Comparison of ENCODE assay signal across 8 cellular contexts in genomic region chr1:66930823-66931174, GRCh38. TPM values are rescaled to one million over a fixed set of nuclear protein-coding genes. Genes with fewer than 3 reads are reported as not detected.
DNase-seq lines count a peak whose midpoint lies in the region; ATAC-seq, FAIRE-seq and TF ChIP-seq lines count a peak whose summit lies in the region.

No MANE protein-coding gene starts in this region.

- H3K79me2 ChIP-seq in OCI-LY1 (ENCODE audit: insufficient read depth, low read length) (peaks cover 84% of the 10 kb centered on the region), endothelial cell of umbilical vein (ENCODE audit: control insufficient read depth, insufficient read depth, low read length) (peaks cover 84% of the 10 kb centered on the region)

- peak overlapping the region; percentile 99 for H3K4me2 ChIP-seq in OCI-LY1 (ENCODE audit: low read length)
- peak overlapping the region; percentile 95 for H3K4me2 ChIP-seq in endothelial cell of umbilical vein (ENCODE audit: insufficient read depth, low read length)

- WGBS in ovary, 3 donors = 0 to 1% (median 1%) methylated on average over 6 of the region's 6 CpGs

- peak overlapping the region; percentile 81 for H3K4me3 ChIP-seq in OCI-LY1 (ENCODE audit: low read depth, low read length, poor library complexity, severe bottlenecking)
- peak overlapping the region; percentile 98 to 99 (median 99) for H3K4me3 ChIP-seq in endothelial cell of umbilical vein (replicated peaks in 1 of 3; ENCODE audit: insufficient read depth in 1 of 3, low read depth in 1 of 3, low read length in 3 of 3)
- H3K4me3 ChIP-seq in ovary = peak overlapping the region; percentile 89

- H3K9ac ChIP-seq in ES-I3 (ENCODE audit: low read depth, low read length) (peak overlapping the region; percentile 75), OCI-LY1 (ENCODE audit: low read length) (peak overlapping the region; percentile 86), endothelial cell of umbilical vein (replicated peaks; ENCODE audit: extremely low read depth, insufficient read depth, low read length) (peak overlapping the region; percentile 95)

- no peak for ATAC-seq in GM19351 (IDR thresholded peaks at IDR 0.05; ENCODE audit: unreplicated experiment)

- H3K9me1 ChIP-seq in endothelial cell of umbilical vein (replicated peaks; ENCODE audit: control insufficient read depth, extremely low read depth, insufficient read depth, low read length) = no peaks in the 10 kb centered on the region

- TF ChIP-seq CTCF in OCI-LY1 (IDR thresholded peaks at IDR 0.05; ENCODE audit: low read length) = no peak
- TF ChIP-seq CTCF in endothelial cell of umbilical vein (IDR thresholded peaks at IDR 0.05; ENCODE audit: extremely low read depth in 1 of 2, insufficient read depth in 1 of 2, low read depth in 1 of 2, low read length in 2 of 2) = no peak
- TF ChIP-seq CTCF in ovary (IDR thresholded peaks at IDR 0.05) = no peak

- DNase-seq in endothelial cell of umbilical vein (ENCODE audit: low read depth, low spot score) (no peak), ovary (no peak), hippocampal formation (lab: John Stamatoyannopoulos, UW) (no peak), NCI-H146 (lab: John Stamatoyannopoulos, UW) (no peak), ACHN (no peak)

- H3F3A ChIP-seq in OCI-LY1 (ENCODE audit: insufficient read depth, low read length) = no peaks in the 10 kb centered on the region; the same call in none of the 2 replicates

- TF ChIP-seq EP300 in ovary (IDR thresholded peaks at IDR 0.05) = no peak

- no peaks in the 10 kb centered on the region for H3K9me3 ChIP-seq in ES-I3 (ENCODE audit: control insufficient read depth, insufficient read depth, low read length)
- H3K9me3 ChIP-seq in OCI-LY1 (ENCODE audit: low read length) = no peaks in the 10 kb centered on the region
- no peaks in the 10 kb centered on the region for H3K9me3 ChIP-seq in endothelial cell of umbilical vein (replicated peaks; ENCODE audit: control insufficient read depth, insufficient read depth, low read length)
- H3K9me3 ChIP-seq in ovary = no peaks in the 10 kb centered on the region

- H3K9me2 ChIP-seq in OCI-LY1 (ENCODE audit: low read depth, low read length) = no peaks in the 10 kb centered on the region

- BruUV-seq in endothelial cell of umbilical vein (replicated peaks; lab: Mats Ljungman, UMichigan) = no TSS peak

- intact Hi-C loops in endothelial cell of umbilical vein (cut with micrococcal nuclease) = loop anchor here (2.0 to 10.0 kb wide), 5 partner anchors 24 to 1508 kb away; partner anchors contain the start of genes LEPR and LEPROT
- intact Hi-C loops in ovary (cut with DNase I) = no loop called here

- 0 out of 2 replicates have a peak, but pooled peaks cover 4% of the 10 kb centered on the region for H3K4me1 ChIP-seq in ES-I3 (ENCODE audit: insufficient read depth, low read length)
- peaks cover 79% of the 10 kb centered on the region for H3K4me1 ChIP-seq in OCI-LY1 (ENCODE audit: insufficient read depth, low read length, severe bottlenecking)
- H3K4me1 ChIP-seq in endothelial cell of umbilical vein (ENCODE audit: control insufficient read depth, extremely low read depth, insufficient read depth, low read length) = peaks cover 51% of the 10 kb centered on the region
- peaks cover 3% of the 10 kb centered on the region for H3K4me1 ChIP-seq in ovary (ENCODE audit: insufficient read depth)

- no peak overlapping the region for H2AFZ ChIP-seq in OCI-LY1 (ENCODE audit: low read length)
- H2AFZ ChIP-seq in endothelial cell of umbilical vein (ENCODE audit: low read depth, low read length) = peak overlapping the region; percentile 50

- H4K20me1 ChIP-seq in OCI-LY1 (ENCODE audit: insufficient read depth, low read length) (no peaks in the 10 kb centered on the region; the same call in 1 of the 2 replicates), endothelial cell of umbilical vein (replicated peaks; ENCODE audit: control insufficient read depth, extremely low read depth, insufficient read depth, low read length) (no peaks in the 10 kb centered on the region)

- no peaks in the 10 kb centered on the region for H3K27me3 ChIP-seq in OCI-LY1 (ENCODE audit: insufficient read depth, low read length)
- H3K27me3 ChIP-seq in endothelial cell of umbilical vein (ENCODE audit: control insufficient read depth in 2 of 2, insufficient read depth in 2 of 2, low read length in 2 of 2) = no peaks in the 10 kb centered on the region
- H3K27me3 ChIP-seq in ovary = peaks cover 2% of the 10 kb centered on the region

- dilution Hi-C loops in endothelial cell of umbilical vein (cut with MboI; ENCODE audit: extremely low pct_ligation_motif_present, low sequenced_read_pairs) = no loop called here

- FAIRE-seq in endothelial cell of umbilical vein (lab: Jason Lieb, UNC) = no peak

- in situ Hi-C loops in ACHN (cut with HindIII; ENCODE audit: low pct_ligation_motif_present, low pct_unique_long_range_greater_than_20kb, low sequenced_read_pairs) = no loop called here

- TF ChIP-seq POLR2A in endothelial cell of umbilical vein (IDR thresholded peaks at IDR 0.05; ENCODE audit: low read depth, low read length) = no peak
- no peak for TF ChIP-seq POLR2A in ovary (IDR thresholded peaks at IDR 0.05)

- CTCF ChIA-PET in endothelial cell of umbilical vein (lab: Charles Lee) = interaction anchor here (0.6 to 3.1 kb wide), 7 partner anchors 13 to 169 kb away, joined by 3 to 8 read pairs (median 3); no protein-coding TSS in a partner anchor

- H3K27ac ChIP-seq in OCI-LY1 (ENCODE audit: low read depth, low read length, poor library complexity, severe bottlenecking) (peak overlapping the region; percentile 73), endothelial cell of umbilical vein (ENCODE audit: insufficient read depth, low read depth, low read length) (peak overlapping the region; percentile 84), ovary (peak overlapping the region; percentile 96 to 97)

- H3K36me3 ChIP-seq in ES-I3 (ENCODE audit: insufficient read depth, low read length) (no peaks in the 10 kb centered on the region), OCI-LY1 (ENCODE audit: insufficient read depth, low read length) (0 out of 2 replicates have a peak, but pooled peaks cover 5% of the 10 kb centered on the region), endothelial cell of umbilical vein (ENCODE audit: control insufficient read depth in 2 of 2, extremely low read depth in 1 of 2, insufficient read depth in 2 of 2, low read length in 2 of 2) (no peaks in the 10 kb centered on the region), ovary (no peaks in the 10 kb centered on the region)

- POLR2A ChIA-PET in endothelial cell of umbilical vein (lab: Charles Lee) = no interaction called here

TF ChIP-seq in endothelial cell of umbilical vein, 7 proteins besides CTCF, POLR2A, EP300 and RAD21:
- TF ChIP-seq GATA2 (IDR thresholded peaks at IDR 0.05; ENCODE audit: insufficient read depth, insufficient read length, low read depth, low read length) = no peak
- no peak for TF ChIP-seq EZH2 (IDR thresholded peaks at IDR 0.05; ENCODE audit: borderline replicate concordance, low read depth, low read length, severe bottlenecking)
- no peak for TF ChIP-seq FOS (IDR thresholded peaks at IDR 0.05; ENCODE audit: borderline replicate concordance, insufficient read depth, low read length)
- TF ChIP-seq MYC (IDR thresholded peaks at IDR 0.05; ENCODE audit: low read depth, low read length) = no peak
- no peak for TF ChIP-seq MAX (IDR thresholded peaks at IDR 0.05; ENCODE audit: insufficient read depth, insufficient read length)
- no peak for TF ChIP-seq JUN (IDR thresholded peaks at IDR 0.05; ENCODE audit: borderline replicate concordance, insufficient read depth, insufficient read length, low read depth)
- no peak for TF ChIP-seq POLR2AphosphoS5 (IDR thresholded peaks at IDR 0.05; ENCODE audit: insufficient read depth, low read depth, low read length)

RNA-seq across cellular contexts. Expression of gene MIER1, which starts 6.0 kb away (rescaled TPM):
- total RNA-seq in endothelial cell of umbilical vein (36.8 and 38.5 TPM in 2 replicates), ovary (10 to 100 TPM; 33.2 to 51.2 (median 46.8) TPM)
- polyA plus RNA-seq in endothelial cell of umbilical vein (5.5 and 7.3 TPM in 2 replicates), ovary (10 to 100 TPM; 16.2 to 22.2 TPM)
- polyA plus RNA-seq in endothelial cell of umbilical vein (2011; cell fraction: cytosol; rRNA removed) = 8.9 and 10.0 TPM in 2 replicates
- 15.3 and 21.9 TPM in 2 replicates for polyA plus RNA-seq in endothelial cell of umbilical vein (2011; cell fraction: nucleus; rRNA removed)
- 19.8 and 25.9 TPM in 2 replicates for polyA plus RNA-seq in endothelial cell of umbilical vein (2012)
- polyA minus RNA-seq in endothelial cell of umbilical vein = 23.9 and 24.9 TPM in 2 replicates
- polyA minus RNA-seq in endothelial cell of umbilical vein (2011; cell fraction: cytosol; rRNA and poly(A)+ RNA removed) = 23.9 TPM
- polyA minus RNA-seq in endothelial cell of umbilical vein (2011; cell fraction: nucleus; rRNA and poly(A)+ RNA removed) = 64.4 and 88.3 TPM in 2 replicates

RNA-seq across cellular contexts. Expression of gene DNAI4, which starts 6.1 kb away (rescaled TPM):
- total RNA-seq in endothelial cell of umbilical vein = 3.3 and 4.8 TPM in 2 replicates
- polyA plus RNA-seq in endothelial cell of umbilical vein = 0.46 and 0.51 TPM in 2 replicates
- polyA plus RNA-seq in endothelial cell of umbilical vein (2011; cell fraction: cytosol; rRNA removed) = 0.71 and 0.86 TPM in 2 replicates
- polyA plus RNA-seq in endothelial cell of umbilical vein (2011; cell fraction: nucleus; rRNA removed) = 0.62 and 1.7 TPM in 2 replicates
- polyA plus RNA-seq in endothelial cell of umbilical vein (2012) = 0.38 and 5.2 TPM in 2 replicates
- polyA minus RNA-seq in endothelial cell of umbilical vein = 0.73 and 0.85 TPM in 2 replicates
- polyA minus RNA-seq in endothelial cell of umbilical vein (2011; cell fraction: cytosol; rRNA and poly(A)+ RNA removed) = not detected
- polyA minus RNA-seq in endothelial cell of umbilical vein (2011; cell fraction: nucleus; rRNA and poly(A)+ RNA removed) = 1.4 and 1.7 TPM in 2 replicates
- 10 to 100 TPM; 21.7 to 52.6 (median 31.0) TPM for total RNA-seq in ovary
- polyA plus RNA-seq in ovary = 1 to 10 TPM; 2.5 to 3.0 TPM
